1 cellular context compared by ENCODE assay signal in genomic region chr13:112113355-112113754, GRCh38.
TF ChIP-seq lines count a peak whose summit lies in the region.

No MANE protein-coding gene starts in this region.

TF ChIP-seq in SK-N-SH, 30 proteins besides CTCF, POLR2A, EP300 and RAD21 (continued from another document):
- TF ChIP-seq REST (IDR thresholded peaks at IDR 0.05; ENCODE audit: low read depth, low read length): no peak
- no peak for TF ChIP-seq EZH2phosphoT487 (IDR thresholded peaks at IDR 0.05; ENCODE audit: borderline replicate concordance, low read depth)
- TF ChIP-seq MXI1 (IDR thresholded peaks at IDR 0.05; ENCODE audit: low read depth, low read length): no peak
- TF ChIP-seq NRF1 (IDR thresholded peaks at IDR 0.05; ENCODE audit: low read depth, low read length): no peak
